1 cellular context compared by ENCODE assay signal in genomic region chr3:13217253-13217652, GRCh38.
TF ChIP-seq lines count a peak whose summit lies in the region.

No MANE protein-coding gene starts in this region.

TF ChIP-seq in A549, 52 proteins besides CTCF, POLR2A, EP300 and RAD21 (continued from another document):
- TF ChIP-seq JUN (IDR thresholded peaks at IDR 0.05) (no peak), E2F6 (IDR thresholded peaks at IDR 0.05; ENCODE audit: borderline replicate concordance, low read depth) (no peak)
